Comparison of ENCODE assay signal across 34 cellular contexts in genomic region chr2:239638376-239638775, GRCh38.
"Had no signal": no experiment of that assay in that cellular context is flagged by ENCODE, and none has a peak within 500 bp of the region (broad histone marks: within the 10 kb centered on the region; RNA-seq: fewer than 3 reads in every experiment).

No MANE protein-coding gene starts in this region.

- H3K27ac Mint-ChIP-seq: activated B cell treated with CpG ODN at 0.5 μM for 24 hours; activated CD4-positive, alpha-beta memory T cell treated with anti-CD3 and anti-CD28 coated beads for 36 hours; activated CD4-positive, alpha-beta T cell treated with anti-CD3 and anti-CD28 coated beads, Interleukin-2, amount 10 ng/mL, durations not matched to agents 24 days and 14 days; activated CD8-positive, alpha-beta T cell treated with anti-CD3 and anti-CD28 coated beads for 36 hours; activated naive CD4-positive, alpha-beta T cell treated with anti-CD3 and anti-CD28 coated beads for 36 hours; activated naive CD4-positive, alpha-beta T cell treated with anti-CD3 and anti-CD28 coated beads, Interleukin-2, amount 50 U/mL, for 72 hours; activated naive CD8-positive, alpha-beta T cell treated with anti-CD3 and anti-CD28 coated beads, Interleukin-2, amount 10 ng/mL, durations not matched to agents 7 days and 5 days; activated naive CD8-positive, alpha-beta T cell treated with anti-CD3 and anti-CD28 coated beads, Interleukin-2, amount 50 U/mL, for 24 hours; activated T-cell treated with anti-CD3 and anti-CD28 coated beads, Interleukin-2, amount 50 U/mL, for 72 hours; activated T-helper 1 cell treated with anti-CD3 and anti-CD28 coated beads, Interleukin-12 subunit alpha, Interleukin-12 subunit beta, Interleukin-2, Interleukin-4 antibody, amounts not matched to agents 30 ng/mL and 10 ng/mL and 1 ng/mL, durations not matched to agents 14 hours and 24 hours and 36 hours; activated T-helper 17 cell treated with anti-CD3 and anti-CD28 coated beads, Interleukin-2, amount 50 U/mL, for 72 hours; brain; T-helper 1 cell treated with Interleukin-12 subunit alpha and Interleukin-12 subunit beta and Interleukin-4 antibody, amounts not matched to agents 30 μg/mL and 1 μg/mL, for 36 hours; T-helper 2 cell treated with Interferon-gamma antibody and Interleukin-4, amounts not matched to agents 5 μg/mL and 100 μg/mL, for 36 hours had no signal

- H3K36me3 Mint-ChIP-seq: activated CD4-positive, alpha-beta memory T cell treated with anti-CD3 and anti-CD28 coated beads for 36 hours; activated naive CD8-positive, alpha-beta T cell treated with anti-CD3 and anti-CD28 coated beads, Interleukin-2, amount 10 ng/mL, durations not matched to agents 7 days and 5 days; brain had no signal

- DNase-seq: activated B cell treated with CpG ODN at 0.5 μM for 24 hours; activated CD4-positive, alpha-beta memory T cell treated with anti-CD3 and anti-CD28 coated beads for 36 hours; activated CD4-positive, alpha-beta T cell treated with anti-CD3 and anti-CD28 coated beads for 4 hours; activated CD4-positive, alpha-beta T cell treated with anti-CD3 and anti-CD28 coated beads, Interleukin-2, amount 50 U/mL, for 1 hour; activated CD4-positive, alpha-beta T cell treated with anti-CD3 and anti-CD28 coated beads, Interleukin-2, amount 50 U/mL, for 4 hours; activated CD4-positive, CD25-positive, alpha-beta regulatory T cell treated with anti-CD3 and anti-CD28 coated beads, Interleukin-2, amount 50 U/mL, for 72 hours; activated CD8-positive, alpha-beta T cell treated with anti-CD3 and anti-CD28 coated beads for 36 hours; activated effector memory CD4-positive, alpha-beta T cell treated with anti-CD3 and anti-CD28 coated beads, Interleukin-2, amount 50 U/mL, for 16 hours; activated gamma-delta T cell treated with Interleukin-2 at 50 U/mL for 16 hours; activated naive CD4-positive, alpha-beta T cell; activated naive CD4-positive, alpha-beta T cell treated with anti-CD3 and anti-CD28 coated beads for 36 hours; activated naive CD4-positive, alpha-beta T cell treated with anti-CD3 and anti-CD28 coated beads, Interleukin-2, amount 50 U/mL, for 16 hours; activated naive CD8-positive, alpha-beta T cell treated with anti-CD3 and anti-CD28 coated beads, Interleukin-2, amount 10 ng/mL, durations not matched to agents 7 days and 5 days; activated naive CD8-positive, alpha-beta T cell treated with anti-CD3 and anti-CD28 coated beads, Interleukin-2, amount 50 U/mL, for 24 hours; activated T-cell treated with anti-CD3 and anti-CD28 coated beads for 4 hours; activated T-cell treated with anti-CD3 and anti-CD28 coated beads, Interleukin-2, amount 50 U/mL, for 1 hour; activated T-cell treated with anti-CD3 and anti-CD28 coated beads, Interleukin-2, amount 50 U/mL, for 4 hours; activated T-cell treated with anti-CD3 and anti-CD28 coated beads, Interleukin-2, amount 50 U/mL, for 72 hours; amygdala; anterior cingulate cortex; caudate nucleus; cerebellar nuclear complex; SW 1271; T-helper 1 cell; T-helper 2 cell; T-helper 9 cell had no signal

- H3K4me1 Mint-ChIP-seq: activated B cell treated with CpG ODN at 0.5 μM for 24 hours; activated CD4-positive, alpha-beta T cell treated with anti-CD3 and anti-CD28 coated beads, Interleukin-2, amount 10 ng/mL, durations not matched to agents 24 days and 14 days; activated naive CD8-positive, alpha-beta T cell treated with anti-CD3 and anti-CD28 coated beads, Interleukin-2, amount 10 ng/mL, durations not matched to agents 7 days and 5 days; activated naive CD8-positive, alpha-beta T cell treated with anti-CD3 and anti-CD28 coated beads, Interleukin-2, amount 50 U/mL, for 24 hours; activated T-helper 17 cell treated with anti-CD3 and anti-CD28 coated beads, Interleukin-2, amount 50 U/mL, for 72 hours; central memory CD8-positive, alpha-beta T cell had no signal

- H3K27me3 Mint-ChIP-seq: activated CD4-positive, alpha-beta memory T cell treated with anti-CD3 and anti-CD28 coated beads for 36 hours; activated CD8-positive, alpha-beta T cell treated with anti-CD3 and anti-CD28 coated beads for 36 hours; activated naive CD8-positive, alpha-beta T cell treated with anti-CD3 and anti-CD28 coated beads, Interleukin-2, amount 10 ng/mL, durations not matched to agents 7 days and 5 days; activated naive CD8-positive, alpha-beta T cell treated with anti-CD3 and anti-CD28 coated beads, Interleukin-2, amount 50 U/mL, for 24 hours; activated T-helper 17 cell treated with anti-CD3 and anti-CD28 coated beads, Interleukin-2, amount 50 U/mL, for 72 hours; central memory CD8-positive, alpha-beta T cell had no signal

- H3K4me3 Mint-ChIP-seq: activated B cell treated with CpG ODN at 0.5 μM for 24 hours; activated CD4-positive, alpha-beta memory T cell treated with anti-CD3 and anti-CD28 coated beads for 36 hours; activated CD4-positive, alpha-beta T cell treated with anti-CD3 and anti-CD28 coated beads, Interleukin-2, amount 10 ng/mL, durations not matched to agents 24 days and 14 days; activated CD8-positive, alpha-beta T cell treated with anti-CD3 and anti-CD28 coated beads for 36 hours; activated naive CD4-positive, alpha-beta T cell treated with anti-CD3 and anti-CD28 coated beads for 36 hours; activated naive CD8-positive, alpha-beta T cell treated with anti-CD3 and anti-CD28 coated beads, Interleukin-2, amount 10 ng/mL, durations not matched to agents 7 days and 5 days; activated naive CD8-positive, alpha-beta T cell treated with anti-CD3 and anti-CD28 coated beads, Interleukin-2, amount 50 U/mL, for 24 hours; activated T-cell treated with anti-CD3 and anti-CD28 coated beads, Interleukin-2, amount 50 U/mL, for 4 hours; activated T-cell treated with anti-CD3 and anti-CD28 coated beads, Interleukin-2, amount 50 U/mL, for 72 hours; activated T-helper 1 cell treated with anti-CD3 and anti-CD28 coated beads, Interleukin-12 subunit alpha, Interleukin-12 subunit beta, Interleukin-2, Interleukin-4 antibody, amounts not matched to agents 30 ng/mL and 10 ng/mL and 1 ng/mL, durations not matched to agents 14 hours and 24 hours and 36 hours; activated T-helper 17 cell treated with anti-CD3 and anti-CD28 coated beads, Interleukin-2, amount 50 U/mL, for 72 hours; brain; central memory CD8-positive, alpha-beta T cell; T-helper 1 cell treated with Interleukin-12 subunit alpha and Interleukin-12 subunit beta and Interleukin-4 antibody, amounts not matched to agents 30 μg/mL and 1 μg/mL, for 36 hours; T-helper 2 cell treated with Interferon-gamma antibody and Interleukin-4, amounts not matched to agents 5 μg/mL and 100 μg/mL, for 36 hours had no signal

- H3K9me3 Mint-ChIP-seq: activated CD4-positive, alpha-beta T cell treated with anti-CD3 and anti-CD28 coated beads, Interleukin-2, amount 10 ng/mL, durations not matched to agents 24 days and 14 days; activated CD8-positive, alpha-beta T cell treated with anti-CD3 and anti-CD28 coated beads for 36 hours; activated naive CD4-positive, alpha-beta T cell treated with anti-CD3 and anti-CD28 coated beads for 36 hours; activated T-cell treated with anti-CD3 and anti-CD28 coated beads, Interleukin-2, amount 50 U/mL, for 4 hours; activated T-helper 17 cell treated with anti-CD3 and anti-CD28 coated beads, Interleukin-2, amount 50 U/mL, for 72 hours; central memory CD8-positive, alpha-beta T cell; T-helper 2 cell treated with Interferon-gamma antibody and Interleukin-4, amounts not matched to agents 5 μg/mL and 100 μg/mL, for 36 hours had no signal

- ATAC-seq: activated CD8-positive, alpha-beta T cell treated with anti-CD3 and anti-CD28 coated beads for 36 hours; activated naive CD4-positive, alpha-beta T cell treated with anti-CD3 and anti-CD28 coated beads, Interleukin-2, amount 50 U/mL, for 72 hours; activated naive CD8-positive, alpha-beta T cell treated with anti-CD3 and anti-CD28 coated beads, Interleukin-2, amount 50 U/mL, for 24 hours; activated T-cell treated with anti-CD3 and anti-CD28 coated beads, Interleukin-2, amount 50 U/mL, for 4 hours; activated T-cell treated with anti-CD3 and anti-CD28 coated beads, Interleukin-2, amount 50 U/mL, for 72 hours; activated T-helper 17 cell treated with anti-CD3 and anti-CD28 coated beads, Interleukin-2, amount 50 U/mL, for 72 hours had no signal
